In genomic region chr7:32163141-32163806, GRCh38 we compare ENCODE assay signal across 9 cellular contexts.
DNase-seq lines count a peak whose midpoint lies in the region; ATAC-seq lines count a peak whose summit lies in the region.
"Had no signal": no experiment of that assay in that cellular context is flagged by ENCODE, and none has a peak within 500 bp of the region (broad histone marks: within the 10 kb centered on the region; RNA-seq: fewer than 3 reads in every experiment).

No MANE protein-coding gene starts in this region.

- ATAC-seq in left lobe of liver (peak; percentile 19), HG02623 (IDR thresholded peaks at IDR 0.05; ENCODE audit: unreplicated experiment) (no peak), HG03460 (IDR thresholded peaks at IDR 0.05; ENCODE audit: unreplicated experiment) (no peak)

- DNase-seq in DMS53 (lab: John Stamatoyannopoulos, UW) (peak; percentile 28), DMS53 treated with DMSO at 0.1 percent for 48 hours (lab: John Stamatoyannopoulos, UW; ENCODE audit: unreplicated experiment) (no peak), cerebellar nuclear complex (lab: John Stamatoyannopoulos, UW) (peak; percentile 72 to 90), left lobe of liver (ENCODE audit: low spot score) (no peak), SHP77 (lab: John Stamatoyannopoulos, UW) (no peak), SKM-1 treated with dmso at 0.1 percent for 144 hours (lab: John Stamatoyannopoulos, UW; ENCODE audit: unreplicated experiment) (no peak)
- DNase-seq: activated naive CD8-positive, alpha-beta T cell treated with anti-CD3 and anti-CD28 coated beads, Interleukin-2, amount 10 ng/mL, durations not matched to agents 7 days and 5 days had no signal

Comparison
In these comparisons a context has a peak if more than half of its experiments do, and no peak if none do; other contexts are left out.
1. DNase-seq: peak in DMS53 (single experiment) and cerebellar nuclear complex (2 of 2); none in DMS53 treated with DMSO at 0.1 percent for 48 hours (single experiment), left lobe of liver (single experiment), SHP77 (0 of 2) and SKM-1 treated with dmso at 0.1 percent for 144 hours (single experiment).